Comparison of ENCODE assay signal across 13 cellular contexts in the genomic region with DNA sequence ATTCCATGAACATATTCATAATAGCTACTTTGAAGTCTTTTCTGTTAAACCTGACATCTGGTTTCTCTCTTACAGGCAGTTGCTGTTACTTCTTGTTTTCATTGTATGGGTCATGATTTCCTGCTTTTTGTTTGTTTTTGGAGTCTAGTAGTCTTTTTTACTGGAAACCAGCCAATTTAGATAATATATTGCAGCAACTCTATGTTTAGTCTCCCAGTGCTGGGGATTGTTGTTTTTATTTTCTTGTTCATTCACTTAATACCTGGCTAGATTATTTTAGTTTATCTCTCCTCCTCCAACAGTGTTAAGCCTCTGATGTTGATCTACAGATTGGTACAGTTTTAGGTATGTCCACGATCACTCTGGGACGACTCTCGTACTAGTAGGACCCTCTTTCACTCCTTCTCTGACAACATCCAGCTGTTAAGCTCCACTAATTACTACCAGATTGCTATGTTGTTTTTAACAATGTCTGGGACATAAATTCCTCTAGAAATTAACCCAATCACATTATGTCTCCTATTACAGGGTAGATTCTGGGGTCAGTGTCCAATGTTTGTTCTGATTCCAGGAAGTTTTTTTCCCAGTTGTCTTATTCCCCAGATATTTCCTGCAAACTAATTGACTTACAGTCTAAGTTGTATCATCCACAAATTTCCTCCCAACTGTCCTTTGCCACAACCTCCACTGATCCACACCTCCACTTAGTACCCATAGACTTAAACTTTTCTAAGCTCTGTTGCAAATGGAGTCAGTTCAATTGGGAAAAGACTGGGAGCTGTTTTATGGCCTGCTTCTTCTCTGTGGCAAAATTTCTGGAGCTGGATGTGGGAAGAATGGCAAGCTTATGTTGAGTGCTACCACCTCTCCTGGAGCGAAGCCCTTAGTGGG.
DNase-seq lines count a peak whose midpoint lies in the region; ATAC-seq and TF ChIP-seq lines count a peak whose summit lies in the region.
"Had no signal": no experiment of that assay in that cellular context is flagged by ENCODE, and none has a peak within 500 bp of the region (broad histone marks: within the 10 kb centered on the region; RNA-seq: fewer than 3 reads in every experiment).

No MANE protein-coding gene starts in this region.

- no peaks in the 10 kb centered on the region for H3K9me3 ChIP-seq in right lobe of liver
- H3K9me3 ChIP-seq in prostate gland = no peaks in the 10 kb centered on the region
- H3K9me3 ChIP-seq: ovary had no signal

- H3K4me3 Mint-ChIP-seq in chondrocyte (ENCODE audit: unreplicated experiment) = no peak overlapping the region
- H3K4me3 Mint-ChIP-seq: activated CD4-positive, alpha-beta memory T cell treated with anti-CD3 and anti-CD28 coated beads, Interleukin-2, amount 10 ng/mL, durations not matched to agents 7 days and 5 days; activated naive CD8-positive, alpha-beta T cell had no signal

- peaks cover 18% of the 10 kb centered on the region for H3K9me3 Mint-ChIP-seq in chondrocyte (ENCODE audit: low read depth)

- H3K36me3 ChIP-seq in right lobe of liver (no peaks in the 10 kb centered on the region), prostate gland (no peaks in the 10 kb centered on the region)
- H3K36me3 ChIP-seq: ovary had no signal

- H3K27me3 Mint-ChIP-seq in chondrocyte (ENCODE audit: low read depth) = no peaks in the 10 kb centered on the region
- H3K27me3 Mint-ChIP-seq: activated CD4-positive, alpha-beta memory T cell treated with anti-CD3 and anti-CD28 coated beads, Interleukin-2, amount 10 ng/mL, durations not matched to agents 7 days and 5 days; activated naive CD8-positive, alpha-beta T cell had no signal

- H3K27ac Mint-ChIP-seq in chondrocyte (ENCODE audit: unreplicated experiment) = peak overlapping the region; percentile 28
- H3K27ac Mint-ChIP-seq: activated CD4-positive, alpha-beta memory T cell treated with anti-CD3 and anti-CD28 coated beads, Interleukin-2, amount 10 ng/mL, durations not matched to agents 7 days and 5 days; activated naive CD8-positive, alpha-beta T cell had no signal

- no peak for TF ChIP-seq CTCF in chondrocyte (IDR thresholded peaks at IDR 0.05)
- no peak for TF ChIP-seq CTCF in right lobe of liver (IDR thresholded peaks at IDR 0.05)
- no peak for TF ChIP-seq CTCF in prostate gland (IDR thresholded peaks at IDR 0.05)

- WGBS in right lobe of liver (ENCODE audit: insufficient coverage, low coverage, low lambda C conversion rate, missing lambda C conversion rate) = 88% methylated on average over 4 of the region's 4 CpGs
- 62% methylated on average over 4 of the region's 4 CpGs for WGBS in prostate gland

- TF ChIP-seq POLR2A in right lobe of liver (IDR thresholded peaks at IDR 0.05) (no peak), prostate gland (IDR thresholded peaks at IDR 0.05) (no peak)

- H3K27ac ChIP-seq in right lobe of liver (no peak overlapping the region), prostate gland (no peak overlapping the region), caudate nucleus (ENCODE audit: low read depth, low read length) (no peak overlapping the region)
- H3K27ac ChIP-seq: epithelial cell of prostate, ovary had no signal

- ATAC-seq in right lobe of liver (peak in 3 of 4 donors; percentile 23 to 62 (median 33)), HG03571 (IDR thresholded peaks at IDR 0.05; ENCODE audit: unreplicated experiment) (no peak), GM19324 (IDR thresholded peaks at IDR 0.05; ENCODE audit: low FRiP score, unreplicated experiment) (no peak)

- DNase-seq in ELR (ENCODE audit: low read depth) (peak; percentile 46), NCI-H1694 treated with DMSO at 0.1 percent for 48 hours (lab: John Stamatoyannopoulos, UW) (peak; percentile 8), chondrocyte (ENCODE audit: low spot score) (no peak), right lobe of liver (no peak), prostate gland (ENCODE audit: low spot score) (no peak), caudate nucleus (lab: John Stamatoyannopoulos, UW) (no peak)
- DNase-seq: activated CD4-positive, alpha-beta memory T cell treated with anti-CD3 and anti-CD28 coated beads, Interleukin-2, amount 10 ng/mL, durations not matched to agents 7 days and 5 days; kidney; ovary had no signal

- peaks cover 3% of the 10 kb centered on the region for H3K36me3 Mint-ChIP-seq in chondrocyte (ENCODE audit: low read depth)
- H3K36me3 Mint-ChIP-seq: activated naive CD8-positive, alpha-beta T cell had no signal

- H3K27me3 ChIP-seq in right lobe of liver (no peaks in the 10 kb centered on the region), prostate gland (replicated peaks; ENCODE audit: insufficient read depth) (no peaks in the 10 kb centered on the region)
- H3K27me3 ChIP-seq: ovary had no signal

- intact Hi-C loops in right lobe of liver (cut with DNase I) (no loop called here), prostate gland (cut with DNase I) (no loop called here)

- H3K4me1 ChIP-seq in right lobe of liver (no peaks in the 10 kb centered on the region), prostate gland (replicated peaks) (no peaks in the 10 kb centered on the region)

- no peak overlapping the region for H3K4me3 ChIP-seq in right lobe of liver
- H3K4me3 ChIP-seq in prostate gland = no peak overlapping the region
- H3K4me3 ChIP-seq: ovary had no signal

- H3K4me1 Mint-ChIP-seq in chondrocyte (ENCODE audit: low read depth) = peaks cover 40% of the 10 kb centered on the region
- H3K4me1 Mint-ChIP-seq: activated CD4-positive, alpha-beta memory T cell treated with anti-CD3 and anti-CD28 coated beads, Interleukin-2, amount 10 ng/mL, durations not matched to agents 7 days and 5 days had no signal

Comparison
In these comparisons a context has a peak if more than half of its experiments do, and no peak if none do; other contexts are left out.
1. DNase-seq: peak in ELR (single experiment) and NCI-H1694 treated with DMSO at 0.1 percent for 48 hours (single experiment); none in chondrocyte (single experiment), right lobe of liver (0 of 3), prostate gland (single experiment) and caudate nucleus (0 of 61).
2. ATAC-seq: peak in right lobe of liver (3 of 4); none in HG03571 (single experiment) and GM19324 (single experiment).